ENCODE assay signal across 11 cellular contexts in genomic region chr2:55425449-55425848, GRCh38. TPM values are rescaled to one million over a fixed set of nuclear protein-coding genes. Genes with fewer than 3 reads are reported as not detected.
DNase-seq lines count a peak whose midpoint lies in the region; ATAC-seq and TF ChIP-seq lines count a peak whose summit lies in the region.
"Had no signal": no experiment of that assay in that cellular context is flagged by ENCODE, and none has a peak within 500 bp of the region (broad histone marks: within the 10 kb centered on the region; RNA-seq: fewer than 3 reads in every experiment).

No MANE protein-coding gene starts in this region.

- H3K9me2 ChIP-seq in GM23338 (ENCODE audit: insufficient read depth): no peaks in the 10 kb centered on the region
- no peaks in the 10 kb centered on the region for H3K9me2 ChIP-seq in OCI-LY7 (ENCODE audit: insufficient read depth, low read length)

- intact Hi-C loops in OCI-LY7 (cut with micrococcal nuclease; ENCODE audit: unreplicated experiment): no loop called here

- H3K4me2 ChIP-seq in GM23338: no peak overlapping the region
- H3K4me2 ChIP-seq in OCI-LY7 (ENCODE audit: low read length): peak overlapping the region; percentile 13; the same call in 1 of the 2 replicates

- H3K27me3 ChIP-seq in GM23338 (ENCODE audit: insufficient read depth): no peaks in the 10 kb centered on the region

- H2AFZ ChIP-seq in GM23338 (0 out of 2 replicates have a peak overlapping the region, but pooled peaks have one; percentile 52), OCI-LY7 (ENCODE audit: low read length) (peak overlapping the region; percentile 46; the same call in 1 of the 2 replicates)

- H3K27ac ChIP-seq in GM23338 (ENCODE audit: low read depth) (no peak overlapping the region), OCI-LY7 (ENCODE audit: low read depth, low read length, poor library complexity, severe bottlenecking) (no peak overlapping the region)
- H3K27ac ChIP-seq: psoas muscle had no signal

- peaks cover 4% of the 10 kb centered on the region for H3K27me3 Mint-ChIP-seq in GM23338 (ENCODE audit: insufficient read depth, low read depth, poor library complexity)

- DNase-seq in GM23338 (ENCODE audit: low spot score) (no peak), OCI-LY7 (ENCODE audit: low spot score) (peak; percentile 16), retinal pigment epithelial cell (ENCODE audit: low read depth) (peak; percentile 26), mucosa of gallbladder (ENCODE audit: low spot score) (no peak)
- no peak for DNase-seq in NK-92 treated with Interleukin-12 subunit alpha and Interleukin-12 subunit beta, amount 100 ng/mL, for 24 hours (lab: John Stamatoyannopoulos, UW)
- DNase-seq: activated CD4-positive, alpha-beta T cell treated with anti-CD3 and anti-CD28 coated beads for 1 hour; NCI-H2171; psoas muscle had no signal

- no peaks in the 10 kb centered on the region for H3K36me3 Mint-ChIP-seq in GM23338 (ENCODE audit: low read depth)

- CTCF ChIA-PET in OCI-LY7 (lab: Charles Lee; ENCODE audit: unreplicated experiment): no interaction called here

- no TSS peak for BruUV-seq in OCI-LY7 (replicated peaks; lab: Mats Ljungman, UMichigan)

- ATAC-seq in GM23338 (no peak), esophagus mucosa (peak; percentile 91), HG02870 (IDR thresholded peaks at IDR 0.05; ENCODE audit: unreplicated experiment) (no peak), HG02840 (IDR thresholded peaks at IDR 0.05; ENCODE audit: low FRiP score, unreplicated experiment) (no peak)
- ATAC-seq: psoas muscle had no signal

- H3K36me3 ChIP-seq in GM23338 (ENCODE audit: insufficient read depth): no peaks in the 10 kb centered on the region
- H3K36me3 ChIP-seq in OCI-LY7 (ENCODE audit: insufficient read depth, low read length): no peaks in the 10 kb centered on the region

- POLR2A ChIA-PET in OCI-LY7 (lab: Charles Lee): no interaction called here

- H3K4me3 ChIP-seq in GM23338 (no peak overlapping the region), OCI-LY7 (ENCODE audit: low read depth, low read length, poor library complexity, severe bottlenecking) (no peak overlapping the region), retinal pigment epithelial cell (ENCODE audit: low read length) (no peak overlapping the region)
- H3K4me3 ChIP-seq: psoas muscle had no signal

- TF ChIP-seq CTCF in GM23338 (conservative IDR thresholded peaks at IDR 0.05; ENCODE audit: low read depth in 2 of 2) (no peak), OCI-LY7 (conservative IDR thresholded peaks at IDR 0.05; ENCODE audit: low read length) (no peak), retinal pigment epithelial cell (conservative IDR thresholded peaks at IDR 0.05; ENCODE audit: low read depth, low read length) (no peak)

- H3F3A ChIP-seq in GM23338 (replicated peaks; ENCODE audit: low read depth): no peaks in the 10 kb centered on the region

- H3K4me1 Mint-ChIP-seq in GM23338: peaks cover 4% of the 10 kb centered on the region; the same call in 2 of the 3 replicates

- H3K4me1 ChIP-seq in GM23338 (ENCODE audit: insufficient read depth): peaks cover 5% of the 10 kb centered on the region; the same call in 1 of the 2 replicates
- peaks cover 34% of the 10 kb centered on the region for H3K4me1 ChIP-seq in OCI-LY7 (ENCODE audit: insufficient read depth, low read length, poor library complexity, severe bottlenecking)
- H3K4me1 ChIP-seq: psoas muscle had no signal

- H4K20me1 ChIP-seq in GM23338 (replicated peaks; ENCODE audit: insufficient read depth) (no peaks in the 10 kb centered on the region), OCI-LY7 (ENCODE audit: insufficient read depth, low read length) (no peaks in the 10 kb centered on the region)

- H3K27ac Mint-ChIP-seq in GM23338: no peak overlapping the region

- no peak overlapping the region for H3K4me3 Mint-ChIP-seq in GM23338

- H3K79me2 ChIP-seq in GM23338 (replicated peaks; ENCODE audit: insufficient read depth): no peaks in the 10 kb centered on the region
- peaks cover 3% of the 10 kb centered on the region; the same call in 1 of the 2 replicates for H3K79me2 ChIP-seq in OCI-LY7 (ENCODE audit: insufficient read depth, low read depth, low read length)

- no peaks in the 10 kb centered on the region for H3K9me3 ChIP-seq in OCI-LY7 (ENCODE audit: low read length)
- H3K9me3 ChIP-seq: psoas muscle had no signal

- no peaks in the 10 kb centered on the region for H3K9me3 Mint-ChIP-seq in GM23338

TF ChIP-seq in GM23338, 12 proteins besides CTCF, POLR2A, EP300 and RAD21:
- TF ChIP-seq STAT1 (IDR thresholded peaks at IDR 0.05; ENCODE audit: unreplicated experiment) (no peak), ZNF114 (CRISPR knock-in tag; IDR thresholded peaks at IDR 0.05) (no peak), EZH2phosphoT487 (IDR thresholded peaks at IDR 0.05; ENCODE audit: unreplicated experiment) (no peak), NANOG (IDR thresholded peaks at IDR 0.05; ENCODE audit: borderline replicate concordance) (no peak), POLR2AphosphoS5 (IDR thresholded peaks at IDR 0.05; ENCODE audit: low read depth) (no peak)
TF ChIP-seq in GM23338: peak in this region for 0.

RNA-seq across cellular contexts. Expression of gene CCDC88A, which starts 5.8 kb away (rescaled TPM):
- total RNA-seq in GM23338 (2014; rRNA removed; shearing (Covaris generic)): 134 and 144 TPM in 2 replicates
- 152 and 169 TPM in 2 replicates for polyA plus RNA-seq in GM23338 (2016; fragmentation: Nextera tagmentation; extraction: Ambion mirVana)
- 98.4 and 109 TPM in 2 replicates for total RNA-seq in OCI-LY7 (2014; rRNA removed; shearing (Covaris generic))
- total RNA-seq in OCI-LY7 (2022) (110 and 132 TPM in 2 replicates), esophagus mucosa (13.2 TPM), mucosa of gallbladder (21.9 TPM)

Comparison
In these comparisons a context has a peak if more than half of its experiments do, and no peak if none do; other contexts are left out.
1. DNase-seq: peak in OCI-LY7 (single experiment) and retinal pigment epithelial cell (single experiment); none in GM23338 (single experiment), NK-92 treated with Interleukin-12 subunit alpha and Interleukin-12 subunit beta, amount 100 ng/mL, for 24 hours (single experiment) and mucosa of gallbladder (single experiment).